ENCODE assay signal across 8 cellular contexts in genomic region chr6:108117427-108118358, GRCh38. TPM values are rescaled to one million over a fixed set of nuclear protein-coding genes. Genes with fewer than 3 reads are reported as not detected.
A peak's percentile ranks its signal among the peaks of the same experiment; 100 is the strongest.
DNase-seq lines count a peak whose midpoint lies in the region; ATAC-seq, FAIRE-seq and TF ChIP-seq lines count a peak whose summit lies in the region.

No MANE protein-coding gene starts in this region.

- WGBS in mesodermal cell (ENCODE audit: insufficient coverage in 2 of 2), 2 experiments: 1 to 2% methylated on average over 49 to 72 of the region's 72 CpGs

- H3K27me3 ChIP-seq in BJ (ENCODE audit: control insufficient read depth, insufficient read depth, low read length): peaks cover 62% of the 10 kb centered on the region
- peaks cover 56% of the 10 kb centered on the region for H3K27me3 ChIP-seq in effector memory CD4-positive, alpha-beta T cell (replicated peaks; ENCODE audit: control insufficient read depth, insufficient read depth, low read length, poor library complexity, severe bottlenecking)

- TF ChIP-seq CTCF in BJ (IDR thresholded peaks at IDR 0.05; ENCODE audit: insufficient read depth, low read depth, low read length): 0 out of 2 replicates have a peak, but pooled peaks have one; percentile 2

- CTCF ChIA-PET in BJ (lab: Yijun Ruan, JAX): interaction anchor here (1.1 kb wide), 1 partner anchor 375 kb away, joined by 6 read pairs; no protein-coding TSS in a partner anchor

- H3K4me3 ChIP-seq in BJ (ENCODE audit: low read depth, low read length): peak overlapping the region; percentile 56
- peak overlapping the region; percentile 81 for H3K4me3 ChIP-seq in effector memory CD4-positive, alpha-beta T cell (ENCODE audit: insufficient read depth, low read depth, low read length, poor library complexity, severe bottlenecking)
- peak overlapping the region; percentile 7 for H3K4me3 ChIP-seq in mesodermal cell (ENCODE audit: extremely low read depth, insufficient read depth, low read length, poor library complexity, severe bottlenecking)

- peaks cover 41% of the 10 kb centered on the region for H3K4me1 ChIP-seq in effector memory CD4-positive, alpha-beta T cell (ENCODE audit: control insufficient read depth, insufficient read depth, low read length, poor library complexity, severe bottlenecking)
- peaks cover 23% of the 10 kb centered on the region for H3K4me1 ChIP-seq in mesodermal cell (ENCODE audit: control insufficient read depth, insufficient read depth, low read length, poor library complexity, severe bottlenecking)

- DNase-seq in BJ (ENCODE audit: low read depth): no peak
- DNase-seq in effector memory CD4-positive, alpha-beta T cell: no peak
- peak; percentile 38 for DNase-seq in urothelium cell line (ENCODE audit: low spot score)
- DNase-seq in NCI-H2227 (lab: John Stamatoyannopoulos, UW; ENCODE audit: unreplicated experiment): no peak

- H3K27ac ChIP-seq in effector memory CD4-positive, alpha-beta T cell (ENCODE audit: insufficient read depth, low read length, poor library complexity, severe bottlenecking): no peak overlapping the region
- no peak overlapping the region for H3K27ac ChIP-seq in mesodermal cell (ENCODE audit: low read depth, low read length, severe bottlenecking)

- POLR2A ChIA-PET in BJ (lab: Charles Lee): no interaction called here

- FAIRE-seq in urothelium cell line (lab: Jason Lieb, UNC): no peak

- ATAC-seq in GM21526 (IDR thresholded peaks at IDR 0.05; ENCODE audit: low FRiP score, unreplicated experiment) (peak; percentile 40), SK-N-SH treated with all-trans-retinoic acid at 6 μM for 48 hours (peak; percentile 44), HG02763 (IDR thresholded peaks at IDR 0.05; ENCODE audit: unreplicated experiment) (no peak)

- no peaks in the 10 kb centered on the region for H3K36me3 ChIP-seq in BJ (ENCODE audit: control insufficient read depth, insufficient read depth, low read length)
- no peaks in the 10 kb centered on the region for H3K36me3 ChIP-seq in effector memory CD4-positive, alpha-beta T cell (ENCODE audit: control insufficient read depth, insufficient read depth, low read length)
- no peaks in the 10 kb centered on the region for H3K36me3 ChIP-seq in mesodermal cell (ENCODE audit: control insufficient read depth, insufficient read depth, low read length)

- H3K9me3 ChIP-seq in effector memory CD4-positive, alpha-beta T cell (ENCODE audit: control insufficient read depth, low read length): no peaks in the 10 kb centered on the region
- H3K9me3 ChIP-seq in mesodermal cell (ENCODE audit: control insufficient read depth, low read length): no peaks in the 10 kb centered on the region

TF ChIP-seq in SK-N-SH treated with all-trans-retinoic acid at 6 μM for 48 hours, 23 proteins besides CTCF, POLR2A, EP300 and RAD21:
- TF ChIP-seq ISL1 (CRISPR knock-in tag; IDR thresholded peaks at IDR 0.05): no peak
- no peak for TF ChIP-seq ZFP3 (CRISPR knock-in tag; IDR thresholded peaks at IDR 0.05)
- no peak for TF ChIP-seq OSR1 (CRISPR knock-in tag; IDR thresholded peaks at IDR 0.05)
- no peak for TF ChIP-seq ZNF70 (CRISPR knock-in tag; IDR thresholded peaks at IDR 0.05)
- TF ChIP-seq CSRNP3 (CRISPR knock-in tag; IDR thresholded peaks at IDR 0.05): no peak
- TF ChIP-seq SNAI2 (CRISPR knock-in tag; IDR thresholded peaks at IDR 0.05): no peak
- no peak for TF ChIP-seq ARNTL (CRISPR knock-in tag; IDR thresholded peaks at IDR 0.05; ENCODE audit: borderline replicate concordance, low read depth)
- TF ChIP-seq ZNF8 (CRISPR knock-in tag; IDR thresholded peaks at IDR 0.05): no peak
- TF ChIP-seq CSDC2 (CRISPR knock-in tag; IDR thresholded peaks at IDR 0.05): no peak
- TF ChIP-seq CREB5 (CRISPR knock-in tag; IDR thresholded peaks at IDR 0.05; ENCODE audit: low read depth): no peak
- TF ChIP-seq TSHZ2 (CRISPR knock-in tag; IDR thresholded peaks at IDR 0.05): no peak
- TF ChIP-seq ZFP30 (CRISPR knock-in tag; IDR thresholded peaks at IDR 0.05): no peak

RNA-seq across cellular contexts. Expression of gene OSTM1, which starts 43.2 kb away (rescaled TPM):
- polyA plus RNA-seq in BJ (2011; rRNA removed): 20.1 and 33.6 TPM in 2 replicates
- 14.5 and 23.0 TPM in 2 replicates for polyA minus RNA-seq in BJ (2011; rRNA and poly(A)+ RNA removed)
- 39.7 TPM for polyA plus RNA-seq in mesodermal cell (2013, experiment 1 of 2)
- 32.4 TPM for polyA plus RNA-seq in mesodermal cell (2013, experiment 2 of 2)

RNA-seq across cellular contexts. Expression of gene NR2E1, which starts 48.1 kb away (rescaled TPM):
- polyA plus RNA-seq in BJ (2011; rRNA removed): not detected in 2 replicates
- not detected in 2 replicates for polyA minus RNA-seq in BJ (2011; rRNA and poly(A)+ RNA removed)
- polyA plus RNA-seq in mesodermal cell (2013, experiment 1 of 2): not detected
- not detected for polyA plus RNA-seq in mesodermal cell (2013, experiment 2 of 2)

Comparison
In these comparisons a context has a peak if more than half of its experiments do, and no peak if none do; other contexts are left out.
1. H3K4me3 ChIP-seq: peak in every context shown above with its lines; median percentile 81 in effector memory CD4-positive, alpha-beta T cell; 56 in BJ; 7 in mesodermal cell.